In the genomic region with DNA sequence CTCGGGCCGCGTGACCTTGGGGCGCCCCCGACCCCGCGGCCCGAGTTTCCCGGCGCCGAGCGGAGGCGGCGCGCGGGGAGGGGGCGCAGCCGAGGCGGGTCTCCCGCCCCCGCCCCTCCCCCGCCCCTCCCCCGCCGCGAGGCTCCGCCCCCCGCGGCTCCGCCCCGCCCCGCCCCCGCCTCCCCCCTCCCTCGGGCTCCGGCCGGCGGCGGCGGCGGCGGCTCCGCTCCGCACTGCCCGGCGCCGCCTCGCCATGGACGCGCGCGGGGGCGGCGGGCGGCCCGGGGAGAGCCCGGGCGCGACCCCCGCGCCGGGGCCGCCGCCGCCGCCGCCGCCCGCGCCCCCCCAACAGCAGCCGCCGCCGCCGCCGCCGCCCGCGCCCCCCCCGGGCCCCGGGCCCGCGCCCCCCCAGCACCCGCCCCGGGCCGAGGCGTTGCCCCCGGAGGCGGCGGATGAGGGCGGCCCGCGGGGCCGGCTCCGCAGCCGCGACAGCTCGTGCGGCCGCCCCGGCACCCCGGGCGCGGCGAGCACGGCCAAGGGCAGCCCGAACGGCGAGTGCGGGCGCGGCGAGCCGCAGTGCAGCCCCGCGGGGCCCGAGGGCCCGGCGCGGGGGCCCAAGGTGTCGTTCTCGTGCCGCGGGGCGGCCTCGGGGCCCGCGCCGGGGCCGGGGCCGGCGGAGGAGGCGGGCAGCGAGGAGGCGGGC, we compare ENCODE assay signal across 1 cellular context.
TF ChIP-seq lines count a peak whose summit lies in the region.

Gene HCN2 (plus strand): TSS at position 189 of the 703 bp plus-strand sequence. CDS start 65 bp downstream, at position 254.

TF ChIP-seq in HCT116, 20 proteins besides CTCF, POLR2A, EP300 and RAD21 (continued from another document):
- TF ChIP-seq SRF (IDR thresholded peaks at IDR 0.05; ENCODE audit: low read depth): no peak
- TF ChIP-seq, protein P1, sequence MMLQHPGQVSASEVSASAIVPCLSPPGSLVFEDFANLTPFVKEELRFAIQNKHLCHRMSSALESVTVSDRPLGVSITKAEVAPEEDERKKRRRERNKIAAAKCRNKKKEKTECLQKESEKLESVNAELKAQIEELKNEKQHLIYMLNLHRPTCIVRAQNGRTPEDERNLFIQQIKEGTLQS (IDR thresholded peaks at IDR 0.05): no peak
- no peak for TF ChIP-seq JUND (IDR thresholded peaks at IDR 0.05)
- TF ChIP-seq CEBPB (IDR thresholded peaks at IDR 0.05; ENCODE audit: low read depth): no peak
- no peak for TF ChIP-seq EZH2phosphoT487 (IDR thresholded peaks at IDR 0.05; ENCODE audit: borderline replicate concordance)
- TF ChIP-seq, protein P2, sequence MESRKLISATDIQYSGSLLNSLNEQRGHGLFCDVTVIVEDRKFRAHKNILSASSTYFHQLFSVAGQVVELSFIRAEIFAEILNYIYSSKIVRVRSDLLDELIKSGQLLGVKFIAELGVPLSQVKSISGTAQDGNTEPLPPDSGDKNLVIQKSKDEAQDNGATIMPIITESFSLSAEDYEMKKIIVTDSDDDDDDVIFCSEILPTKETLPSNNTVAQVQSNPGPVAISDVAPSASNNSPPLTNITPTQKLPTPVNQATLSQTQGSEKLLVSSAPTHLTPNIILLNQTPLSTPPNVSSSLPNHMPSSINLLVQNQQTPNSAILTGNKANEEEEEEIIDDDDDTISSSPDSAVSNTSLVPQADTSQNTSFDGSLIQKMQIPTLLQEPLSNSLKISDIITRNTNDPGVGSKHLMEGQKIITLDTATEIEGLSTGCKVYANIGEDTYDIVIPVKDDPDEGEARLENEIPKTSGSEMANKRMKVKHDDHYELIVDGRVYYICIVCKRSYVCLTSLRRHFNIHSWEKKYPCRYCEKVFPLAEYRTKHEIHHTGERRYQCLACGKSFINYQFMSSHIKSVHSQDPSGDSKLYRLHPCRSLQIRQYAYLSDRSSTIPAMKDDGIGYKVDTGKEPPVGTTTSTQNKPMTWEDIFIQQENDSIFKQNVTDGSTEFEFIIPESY (IDR thresholded peaks at IDR 0.05; ENCODE audit: extremely low read depth, insufficient replicate concordance, low read length): no peak
- TF ChIP-seq EGR1 (IDR thresholded peaks at IDR 0.05; ENCODE audit: low read depth): no peak
- no peak for TF ChIP-seq TCF7L2 (IDR thresholded peaks at IDR 0.05; ENCODE audit: borderline replicate concordance, extremely low read depth, insufficient read depth, insufficient read length)
- TF ChIP-seq ZFX (IDR thresholded peaks at IDR 0.05): no peak
- no peak for TF ChIP-seq FOSL1 (IDR thresholded peaks at IDR 0.05; ENCODE audit: low read depth)
- TF ChIP-seq CBX3 (IDR thresholded peaks at IDR 0.05; ENCODE audit: low read depth): no peak
